21 cellular contexts compared by ENCODE assay signal in genomic region chr3:191922570-191922969, GRCh38.
DNase-seq lines count a peak whose midpoint lies in the region; ATAC-seq, FAIRE-seq and TF ChIP-seq lines count a peak whose summit lies in the region.
"Had no signal": no experiment of that assay in that cellular context is flagged by ENCODE, and none has a peak within 500 bp of the region (broad histone marks: within the 10 kb centered on the region; RNA-seq: fewer than 3 reads in every experiment).

No MANE protein-coding gene starts in this region.

- peak; percentile 36; the same call in 2 of the 3 replicates for ATAC-seq in GM23338
- no peak for ATAC-seq in omental fat pad (ENCODE audit: low FRiP score)
- ATAC-seq: HepG2 had no signal

- no peak overlapping the region for H2BK15ac ChIP-seq in mesendoderm (replicated peaks; ENCODE audit: low read depth)

- no peaks in the 10 kb centered on the region for H3K9me3 ChIP-seq in PC-9 (ENCODE audit: insufficient read depth, low read depth)
- H3K9me3 ChIP-seq: BLaER1 had no signal

- no peaks in the 10 kb centered on the region for H3K9me2 ChIP-seq in GM23338 (ENCODE audit: insufficient read depth)
- H3K9me2 ChIP-seq in PC-9 (ENCODE audit: insufficient read depth) = no peaks in the 10 kb centered on the region

- whole genome bisulfite sequencing in mesendoderm (ENCODE audit: extremely low coverage, insufficient coverage, low lambda C conversion rate) = no CpG with 5 or more reads among the region's 5 CpGs

- H3K36me3 ChIP-seq in GM23338 (ENCODE audit: insufficient read depth) (no peaks in the 10 kb centered on the region), PC-9 (ENCODE audit: low read depth) (no peaks in the 10 kb centered on the region), bronchial epithelial cell (ENCODE audit: control insufficient read depth, insufficient read depth, low read length) (no peaks in the 10 kb centered on the region), mesendoderm (ENCODE audit: control insufficient read depth, insufficient read depth, low read length) (no peaks in the 10 kb centered on the region)
- H3K36me3 ChIP-seq: BLaER1 had no signal

- no TSS peak for BruUV-seq in PC-9 (replicated peaks; lab: Mats Ljungman, UMichigan)

- H2AFZ ChIP-seq in GM23338 (no peak overlapping the region), PC-9 (peak overlapping the region; percentile 17; the same call in 1 of the 2 replicates)
- H2AFZ ChIP-seq: GM23248 had no signal

- POLR2A ChIA-PET in PC-9 (lab: Charles Lee; ENCODE audit: unreplicated experiment) = no interaction called here

- CTCF ChIA-PET in PC-9 (lab: Charles Lee) = no interaction called here

- H3F3A ChIP-seq in GM23338 (replicated peaks; ENCODE audit: low read depth) = no peaks in the 10 kb centered on the region
- no peaks in the 10 kb centered on the region for H3F3A ChIP-seq in PC-9 (ENCODE audit: insufficient read depth, low read depth)

- no peaks in the 10 kb centered on the region for H3K79me1 ChIP-seq in mesendoderm (ENCODE audit: low read length)

- H4K8ac ChIP-seq in mesendoderm (ENCODE audit: low read depth, low read length) = no peak overlapping the region

- DNase-seq in GM23338 (ENCODE audit: low spot score) (no peak), PC-9 (no peak), bronchial epithelial cell (ENCODE audit: low read depth) (no peak), mesendoderm (no peak), iPS-NIHi11 (ENCODE audit: low spot score) (no peak), GM10266 (ENCODE audit: extremely low spot score) (no peak), omental fat pad (ENCODE audit: low spot score) (no peak)
- DNase-seq in stimulated activated naive CD4-positive, alpha-beta T cell treated with Interleukin-2 at 50 U/mL for 16 hours (lab: John Stamatoyannopoulos, UW) = no peak
- DNase-seq: 8988T; CD4-positive, alpha-beta memory T cell; DMS79 treated with DMSO at 0.1 percent for 48 hours; GF-D8; GM23248; H7 had no signal

- no peak overlapping the region for H3K4me2 ChIP-seq in GM23338
- H3K4me2 ChIP-seq in PC-9 = no peak overlapping the region
- no peak overlapping the region for H3K4me2 ChIP-seq in mesendoderm (ENCODE audit: low read length)
- H3K4me2 ChIP-seq: BLaER1 had no signal

- peak overlapping the region; percentile 30; the same call in 2 of the 3 replicates for H3K4me3 Mint-ChIP-seq in GM23338
- H3K4me3 Mint-ChIP-seq: CD14-positive monocyte; CD4-positive, alpha-beta memory T cell; IgD-negative memory B cell had no signal

- H2AK5ac ChIP-seq in mesendoderm (ENCODE audit: low read length) = no peak overlapping the region

- H3K27me3 Mint-ChIP-seq in GM23338 (ENCODE audit: insufficient read depth, low read depth, poor library complexity) = peaks cover 5% of the 10 kb centered on the region
- H3K27me3 Mint-ChIP-seq: CD4-positive, alpha-beta memory T cell; IgD-negative memory B cell had no signal

- TF ChIP-seq CTCF in GM23338 (conservative IDR thresholded peaks at IDR 0.05; ENCODE audit: low read depth in 2 of 2) = no peak
- TF ChIP-seq CTCF in PC-9 (conservative IDR thresholded peaks at IDR 0.05) = no peak
- TF ChIP-seq CTCF in bronchial epithelial cell (IDR thresholded peaks at IDR 0.05; ENCODE audit: insufficient read depth, low read length, severe bottlenecking) = no peak
- no peak for TF ChIP-seq CTCF in GM10266 (IDR thresholded peaks at IDR 0.05; ENCODE audit: control insufficient read depth, insufficient read depth, low read depth, missing control alignments)
- no peak for TF ChIP-seq CTCF in omental fat pad (IDR thresholded peaks at IDR 0.05)

- H4K5ac ChIP-seq in mesendoderm (ENCODE audit: low read length) = no peak overlapping the region

- peaks cover 26% of the 10 kb centered on the region for H3K4me1 Mint-ChIP-seq in GM23338
- H3K4me1 Mint-ChIP-seq: CD14-positive monocyte; CD4-positive, alpha-beta memory T cell; IgD-negative memory B cell had no signal

- H3K18ac ChIP-seq in mesendoderm (ENCODE audit: low read length) = peak overlapping the region; percentile 94

- peaks cover 53% of the 10 kb centered on the region for H3K36me3 Mint-ChIP-seq in GM23338 (ENCODE audit: low read depth)
- H3K36me3 Mint-ChIP-seq: CD14-positive monocyte; CD4-positive, alpha-beta memory T cell had no signal

- H3K4me1 ChIP-seq in GM23338 (ENCODE audit: insufficient read depth) (peaks cover 13% of the 10 kb centered on the region), PC-9 (replicated peaks; ENCODE audit: insufficient read depth) (no peaks in the 10 kb centered on the region), mesendoderm (ENCODE audit: control insufficient read depth, low read depth, low read length) (peaks cover 5% of the 10 kb centered on the region)
- H3K4me1 ChIP-seq: BLaER1 had no signal

- H4K20me1 ChIP-seq in GM23338 (replicated peaks; ENCODE audit: insufficient read depth) = no peaks in the 10 kb centered on the region
- H4K20me1 ChIP-seq in PC-9 (ENCODE audit: insufficient read depth) = no peaks in the 10 kb centered on the region
- H4K20me1 ChIP-seq: BLaER1 had no signal

- H3K4me3 ChIP-seq in GM23338 (no peak overlapping the region), PC-9 (no peak overlapping the region), bronchial epithelial cell (ENCODE audit: low read depth, low read length) (no peak overlapping the region), mesendoderm (ENCODE audit: low read length) (no peak overlapping the region)
- H3K4me3 ChIP-seq: BLaER1, GM23248 had no signal

- no peak overlapping the region for H3K23ac ChIP-seq in mesendoderm (ENCODE audit: low read length)

- intact Hi-C loops in PC-9 (cut with micrococcal nuclease; ENCODE audit: unreplicated experiment) = no loop called here

- H3K9ac ChIP-seq in mesendoderm (ENCODE audit: low read length) = peak overlapping the region; percentile 15
- H3K9ac ChIP-seq: BLaER1, GM23248 had no signal

- peaks cover 2% of the 10 kb centered on the region; the same call in 2 of the 3 replicates for H3K9me3 Mint-ChIP-seq in GM23338
- H3K9me3 Mint-ChIP-seq: IgD-negative memory B cell had no signal

- H3K27ac ChIP-seq in GM23338 (ENCODE audit: low read depth) (no peak overlapping the region), PC-9 (no peak overlapping the region), mesendoderm (ENCODE audit: low read depth, low read length) (peak overlapping the region; percentile 25)
- H3K27ac ChIP-seq: BLaER1, GM23248 had no signal

- H3K27ac Mint-ChIP-seq in GM23338 = peak overlapping the region; percentile 86
- H3K27ac Mint-ChIP-seq: CD14-positive monocyte; CD4-positive, alpha-beta memory T cell; IgD-negative memory B cell had no signal

- no peak overlapping the region for H2BK5ac ChIP-seq in mesendoderm (ENCODE audit: low read length)

- peak; percentile 32 for FAIRE-seq in bronchial epithelial cell (lab: Jason Lieb, UNC)
- FAIRE-seq: GM12891, GM19239, HepG2, HTR-8/SVneo had no signal

- H3K79me2 ChIP-seq in GM23338 (replicated peaks; ENCODE audit: insufficient read depth) (peaks cover 61% of the 10 kb centered on the region), PC-9 (ENCODE audit: low read depth) (no peaks in the 10 kb centered on the region), mesendoderm (ENCODE audit: control insufficient read depth, insufficient read depth, low read length) (peaks cover 24% of the 10 kb centered on the region)

- H3K56ac ChIP-seq in mesendoderm (ENCODE audit: low read length) = peak overlapping the region; percentile 37

- H3K4ac ChIP-seq in mesendoderm (ENCODE audit: low read depth, low read length) = peak overlapping the region; percentile 85

- H2BK120ac ChIP-seq in mesendoderm (ENCODE audit: low read depth, low read length) = no peak overlapping the region

- no peaks in the 10 kb centered on the region for H3K27me3 ChIP-seq in GM23338 (ENCODE audit: insufficient read depth)
- no peaks in the 10 kb centered on the region for H3K27me3 ChIP-seq in PC-9 (ENCODE audit: insufficient read depth, low read depth)
- H3K27me3 ChIP-seq in bronchial epithelial cell (ENCODE audit: control insufficient read depth, insufficient read depth, low read length) = no peaks in the 10 kb centered on the region
- no peaks in the 10 kb centered on the region for H3K27me3 ChIP-seq in mesendoderm (ENCODE audit: insufficient read depth, low read length, poor library complexity)
- H3K27me3 ChIP-seq: BLaER1 had no signal

TF ChIP-seq in GM23338, 12 proteins besides CTCF, POLR2A, EP300 and RAD21 (continues in another document):
- no peak for TF ChIP-seq CREB1 (CRISPR knock-in tag; IDR thresholded peaks at IDR 0.05; ENCODE audit: low read depth)
